Comparison of ENCODE assay signal across 1 cellular context in the genomic region with DNA sequence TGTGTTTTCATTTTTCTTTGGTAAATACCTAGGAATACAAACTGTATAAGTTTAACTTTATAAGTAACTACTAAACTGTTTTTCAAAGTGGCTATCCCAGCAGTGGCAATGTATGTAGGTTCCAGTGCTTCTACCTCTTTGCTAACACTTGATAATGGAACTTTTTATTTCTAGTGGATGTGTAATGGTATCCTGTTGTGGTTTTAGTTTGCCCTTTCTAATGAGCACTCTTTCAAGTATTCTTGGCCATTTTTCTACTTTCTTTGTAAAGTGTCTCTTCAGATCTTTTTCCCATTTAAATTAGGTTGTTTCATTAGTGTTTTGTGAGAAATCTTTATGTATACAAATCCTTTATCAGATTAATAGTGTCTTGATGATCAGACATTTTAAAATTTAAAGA.
TF ChIP-seq lines count a peak whose summit lies in the region.

No MANE protein-coding gene starts in this region.

TF ChIP-seq in GM23338, 12 proteins besides CTCF, POLR2A, EP300 and RAD21 (continued from another document):
- TF ChIP-seq, protein P1, sequence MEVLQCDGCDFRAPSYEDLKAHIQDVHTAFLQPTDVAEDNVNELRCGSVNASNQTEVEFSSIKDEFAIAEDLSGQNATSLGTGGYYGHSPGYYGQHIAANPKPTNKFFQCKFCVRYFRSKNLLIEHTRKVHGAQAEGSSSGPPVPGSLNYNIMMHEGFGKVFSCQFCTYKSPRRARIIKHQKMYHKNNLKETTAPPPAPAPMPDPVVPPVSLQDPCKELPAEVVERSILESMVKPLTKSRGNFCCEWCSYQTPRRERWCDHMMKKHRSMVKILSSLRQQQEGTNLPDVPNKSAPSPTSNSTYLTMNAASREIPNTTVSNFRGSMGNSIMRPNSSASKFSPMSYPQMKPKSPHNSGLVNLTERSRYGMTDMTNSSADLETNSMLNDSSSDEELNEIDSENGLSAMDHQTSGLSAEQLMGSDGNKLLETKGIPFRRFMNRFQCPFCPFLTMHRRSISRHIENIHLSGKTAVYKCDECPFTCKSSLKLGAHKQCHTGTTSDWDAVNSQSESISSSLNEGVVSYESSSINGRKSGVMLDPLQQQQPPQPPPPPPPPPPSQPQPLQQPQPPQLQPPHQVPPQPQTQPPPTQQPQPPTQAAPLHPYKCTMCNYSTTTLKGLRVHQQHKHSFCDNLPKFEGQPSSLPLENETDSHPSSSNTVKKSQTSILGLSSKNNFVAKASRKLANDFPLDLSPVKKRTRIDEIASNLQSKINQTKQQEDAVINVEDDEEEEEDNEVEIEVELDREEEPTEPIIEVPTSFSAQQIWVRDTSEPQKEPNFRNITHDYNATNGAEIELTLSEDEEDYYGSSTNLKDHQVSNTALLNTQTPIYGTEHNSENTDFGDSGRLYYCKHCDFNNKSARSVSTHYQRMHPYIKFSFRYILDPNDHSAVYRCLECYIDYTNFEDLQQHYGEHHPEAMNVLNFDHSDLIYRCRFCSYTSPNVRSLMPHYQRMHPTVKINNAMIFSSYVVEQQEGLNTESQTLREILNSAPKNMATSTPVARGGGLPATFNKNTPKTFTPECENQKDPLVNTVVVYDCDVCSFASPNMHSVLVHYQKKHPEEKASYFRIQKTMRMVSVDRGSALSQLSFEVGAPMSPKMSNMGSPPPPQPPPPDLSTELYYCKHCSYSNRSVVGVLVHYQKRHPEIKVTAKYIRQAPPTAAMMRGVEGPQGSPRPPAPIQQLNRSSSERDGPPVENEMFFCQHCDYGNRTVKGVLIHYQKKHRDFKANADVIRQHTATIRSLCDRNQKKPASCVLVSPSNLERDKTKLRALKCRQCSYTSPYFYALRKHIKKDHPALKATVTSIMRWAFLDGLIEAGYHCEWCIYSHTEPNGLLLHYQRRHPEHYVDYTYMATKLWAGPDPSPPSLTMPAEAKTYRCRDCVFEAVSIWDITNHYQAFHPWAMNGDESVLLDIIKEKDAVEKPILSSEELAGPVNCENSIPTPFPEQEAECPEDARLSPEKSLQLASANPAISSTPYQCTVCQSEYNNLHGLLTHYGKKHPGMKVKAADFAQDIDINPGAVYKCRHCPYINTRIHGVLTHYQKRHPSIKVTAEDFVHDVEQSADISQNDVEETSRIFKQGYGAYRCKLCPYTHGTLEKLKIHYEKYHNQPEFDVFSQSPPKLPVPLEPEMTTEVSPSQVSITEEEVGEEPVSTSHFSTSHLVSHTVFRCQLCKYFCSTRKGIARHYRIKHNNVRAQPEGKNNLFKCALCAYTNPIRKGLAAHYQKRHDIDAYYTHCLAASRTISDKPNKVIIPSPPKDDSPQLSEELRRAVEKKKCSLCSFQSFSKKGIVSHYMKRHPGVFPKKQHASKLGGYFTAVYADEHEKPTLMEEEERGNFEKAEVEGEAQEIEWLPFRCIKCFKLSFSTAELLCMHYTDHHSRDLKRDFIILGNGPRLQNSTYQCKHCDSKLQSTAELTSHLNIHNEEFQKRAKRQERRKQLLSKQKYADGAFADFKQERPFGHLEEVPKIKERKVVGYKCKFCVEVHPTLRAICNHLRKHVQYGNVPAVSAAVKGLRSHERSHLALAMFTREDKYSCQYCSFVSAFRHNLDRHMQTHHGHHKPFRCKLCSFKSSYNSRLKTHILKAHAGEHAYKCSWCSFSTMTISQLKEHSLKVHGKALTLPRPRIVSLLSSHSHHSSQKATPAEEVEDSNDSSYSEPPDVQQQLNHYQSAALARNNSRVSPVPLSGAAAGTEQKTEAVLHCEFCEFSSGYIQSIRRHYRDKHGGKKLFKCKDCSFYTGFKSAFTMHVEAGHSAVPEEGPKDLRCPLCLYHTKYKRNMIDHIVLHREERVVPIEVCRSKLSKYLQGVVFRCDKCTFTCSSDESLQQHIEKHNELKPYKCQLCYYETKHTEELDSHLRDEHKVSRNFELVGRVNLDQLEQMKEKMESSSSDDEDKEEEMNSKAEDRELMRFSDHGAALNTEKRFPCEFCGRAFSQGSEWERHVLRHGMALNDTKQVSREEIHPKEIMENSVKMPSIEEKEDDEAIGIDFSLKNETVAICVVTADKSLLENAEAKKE (CRISPR knock-in tag; IDR thresholded peaks at IDR 0.05): no peak
- TF ChIP-seq NANOG (IDR thresholded peaks at IDR 0.05; ENCODE audit: borderline replicate concordance) (no peak), EZH2 (IDR thresholded peaks at IDR 0.05; ENCODE audit: low read depth, unreplicated experiment) (no peak), JUNB (IDR thresholded peaks at IDR 0.05; ENCODE audit: unreplicated experiment) (no peak)
- TF ChIP-seq, protein P2, sequence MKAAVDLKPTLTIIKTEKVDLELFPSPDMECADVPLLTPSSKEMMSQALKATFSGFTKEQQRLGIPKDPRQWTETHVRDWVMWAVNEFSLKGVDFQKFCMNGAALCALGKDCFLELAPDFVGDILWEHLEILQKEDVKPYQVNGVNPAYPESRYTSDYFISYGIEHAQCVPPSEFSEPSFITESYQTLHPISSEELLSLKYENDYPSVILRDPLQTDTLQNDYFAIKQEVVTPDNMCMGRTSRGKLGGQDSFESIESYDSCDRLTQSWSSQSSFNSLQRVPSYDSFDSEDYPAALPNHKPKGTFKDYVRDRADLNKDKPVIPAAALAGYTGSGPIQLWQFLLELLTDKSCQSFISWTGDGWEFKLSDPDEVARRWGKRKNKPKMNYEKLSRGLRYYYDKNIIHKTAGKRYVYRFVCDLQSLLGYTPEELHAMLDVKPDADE (IDR thresholded peaks at IDR 0.05): no peak
